In the genomic region with DNA sequence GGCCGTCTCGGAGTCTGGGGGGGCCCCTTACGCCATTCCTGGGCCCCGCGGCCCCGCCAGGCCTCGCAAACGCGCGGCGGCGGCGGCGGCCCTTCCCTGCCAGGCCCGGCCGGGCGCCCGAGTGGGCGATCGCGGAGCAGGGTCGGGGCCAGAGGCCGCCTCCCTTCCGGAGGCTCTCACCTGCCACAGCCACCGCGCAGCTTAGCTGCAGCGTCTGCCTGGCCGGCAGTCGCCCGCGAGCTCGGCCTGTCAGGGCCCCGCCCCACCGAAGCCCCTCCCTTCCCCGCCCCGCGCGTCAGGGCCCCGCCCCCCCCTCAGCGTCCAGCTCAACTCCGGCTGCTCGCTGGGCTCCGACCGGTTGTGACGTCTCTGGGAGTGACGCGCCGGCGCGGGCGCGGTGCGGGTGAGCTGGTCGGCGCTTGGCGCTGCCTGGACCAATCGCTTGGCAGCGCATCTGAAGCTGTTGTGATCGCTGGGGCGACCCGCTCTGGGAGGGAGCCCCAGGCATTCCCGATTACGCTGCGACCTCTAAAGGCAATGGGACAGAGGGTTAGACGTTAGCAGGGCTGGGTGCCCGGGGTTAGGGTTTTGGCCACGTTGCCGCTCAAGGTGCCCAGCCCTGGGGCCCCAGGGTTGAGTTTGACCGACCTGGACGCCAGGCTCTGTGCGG, we compare ENCODE assay signal across 8 cellular contexts. TPM values are rescaled to one million over a fixed set of nuclear protein-coding genes. Genes with fewer than 3 reads are reported as not detected.
DNase-seq lines count a peak whose midpoint lies in the region; ATAC-seq and TF ChIP-seq lines count a peak whose summit lies in the region.

A gene with protein sequence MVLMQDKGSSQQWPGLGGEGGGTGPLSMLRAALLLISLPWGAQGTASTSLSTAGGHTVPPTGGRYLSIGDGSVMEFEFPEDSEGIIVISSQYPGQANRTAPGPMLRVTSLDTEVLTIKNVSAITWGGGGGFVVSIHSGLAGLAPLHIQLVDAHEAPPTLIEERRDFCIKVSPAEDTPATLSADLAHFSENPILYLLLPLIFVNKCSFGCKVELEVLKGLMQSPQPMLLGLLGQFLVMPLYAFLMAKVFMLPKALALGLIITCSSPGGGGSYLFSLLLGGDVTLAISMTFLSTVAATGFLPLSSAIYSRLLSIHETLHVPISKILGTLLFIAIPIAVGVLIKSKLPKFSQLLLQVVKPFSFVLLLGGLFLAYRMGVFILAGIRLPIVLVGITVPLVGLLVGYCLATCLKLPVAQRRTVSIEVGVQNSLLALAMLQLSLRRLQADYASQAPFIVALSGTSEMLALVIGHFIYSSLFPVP (minus strand): TSS at position 216 of the 670 bp plus-strand sequence. CDS start 1,689 bp downstream, outside the sequence.

- intact Hi-C loops in CD14-positive monocyte (cut with micrococcal nuclease): no loop called here

- H3K27me3 Mint-ChIP-seq in CD14-positive monocyte (ENCODE audit: low read depth in 3 of 3): peaks cover 0 to 12% (median 0%) of the 10 kb centered on the region in 3 donors

- no peak for TF ChIP-seq CTCF in CD14-positive monocyte (IDR thresholded peaks at IDR 0.05)

- peaks cover 0 to 33% (median 14%) of the 10 kb centered on the region in 7 donors for H3K9me3 Mint-ChIP-seq in CD14-positive monocyte

- peak within 1 kb of the TSS; percentile 97 to 98 (median 98) for H3K27ac Mint-ChIP-seq in CD14-positive monocyte

- H3K4me3 Mint-ChIP-seq in CD14-positive monocyte: peak within 1 kb of the TSS; percentile 87 to 92

- peak; percentile 91 for DNase-seq in CD14-positive monocyte (ENCODE audit: low spot score)
- peak; percentile 88 for DNase-seq in NCI-H748 treated with DMSO at 0.1 percent for 48 hours (lab: John Stamatoyannopoulos, UW)
- DNase-seq in activated CD4-positive, alpha-beta T cell treated with anti-CD3 and anti-CD28 coated beads, Interleukin-2, amount 50 U/mL, for 24 hours (ENCODE audit: low read depth in 1 of 2, low spot score in 1 of 2): peak; percentile 67 to 81
- DNase-seq in dedifferentiated amniotic fluid mesenchymal stem cell (ENCODE audit: extremely low spot score): peak; percentile 84
- peak; percentile 97 for DNase-seq in left kidney (ENCODE audit: low read depth, low spot score)
- DNase-seq in stimulated activated CD4-positive, alpha-beta T cell treated with anti-CD3 and anti-CD28 coated beads, Interleukin-1b, Interleukin-23, amount 100 ng/mL, for 48 hours: peak; percentile 91

- H3K36me3 Mint-ChIP-seq in CD14-positive monocyte: peaks cover 12% of the 10 kb centered on the region in 2 donors

- ATAC-seq in GM19397 (IDR thresholded peaks at IDR 0.05; ENCODE audit: unreplicated experiment) (peak; percentile 73), HG03565 (IDR thresholded peaks at IDR 0.05; ENCODE audit: unreplicated experiment) (peak; percentile 75)

- H3K4me1 Mint-ChIP-seq in CD14-positive monocyte: peaks cover 16% of the 10 kb centered on the region

RNA-seq across cellular contexts. Expression of the gene that starts here (rescaled TPM):
- polyA plus RNA-seq in CD14-positive monocyte: 10 to 100 TPM; 25.3 to 26.7 TPM

Comparison
In these comparisons a context has a peak if more than half of its experiments do, and no peak if none do; other contexts are left out.
1. Peak in every context shown above with its lines: DNase-seq and ATAC-seq.